Comparison of ENCODE assay signal across 17 cellular contexts in the genomic region with DNA sequence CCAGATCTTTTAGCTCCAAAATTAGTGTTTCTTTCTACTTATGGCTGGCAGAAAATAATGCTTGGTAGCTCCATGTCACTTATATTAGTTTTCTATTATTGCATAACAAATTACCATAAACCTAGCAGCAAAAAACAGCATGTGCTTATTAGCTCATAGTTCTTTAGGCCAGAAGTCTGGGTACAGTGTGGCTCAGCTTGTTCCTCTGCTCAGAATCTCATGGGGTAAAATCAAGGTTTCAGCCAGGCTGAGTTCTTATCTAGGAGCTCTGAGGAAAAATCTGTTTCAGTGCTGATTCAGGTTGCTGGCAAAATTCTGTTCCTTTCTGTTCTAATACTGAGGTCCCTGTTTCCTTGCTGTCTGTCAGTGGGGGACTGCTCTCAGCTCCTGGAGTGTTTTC.
"Had no signal": no experiment of that assay in that cellular context is flagged by ENCODE, and none has a peak within 500 bp of the region (broad histone marks: within the 10 kb centered on the region; RNA-seq: fewer than 3 reads in every experiment).

No MANE protein-coding gene starts in this region.

- H3K27ac ChIP-seq: adrenal gland, body of pancreas, lower lobe of right lung, prostate gland, right lobe of liver, VCaP had no signal

- H3K4me1 Mint-ChIP-seq: central memory CD8-positive, alpha-beta T cell; stimulated activated naive CD8-positive, alpha-beta T cell treated with anti-CD3 and anti-CD28 coated beads, Interleukin-15, amount 100 ng/mL, for 72 hours had no signal

- H3K27ac Mint-ChIP-seq: activated naive CD4-positive, alpha-beta T cell treated with anti-CD3 and anti-CD28 coated beads, Interleukin-2, amount 10 ng/mL, durations not matched to agents 7 days and 5 days; mesothelial cell of epicardium; stimulated activated naive CD8-positive, alpha-beta T cell treated with anti-CD3 and anti-CD28 coated beads, Interleukin-15, amount 100 ng/mL, for 72 hours had no signal

- H3K36me3 Mint-ChIP-seq: activated naive CD4-positive, alpha-beta T cell treated with anti-CD3 and anti-CD28 coated beads, Interleukin-2, amount 10 ng/mL, durations not matched to agents 7 days and 5 days; mesothelial cell of epicardium had no signal

- DNase-seq: activated CD4-positive, alpha-beta T cell treated with anti-CD3 and anti-CD28 coated beads for 1 hour; activated CD4-positive, alpha-beta T cell treated with anti-CD3 and anti-CD28 coated beads, Interleukin-2, amount 50 U/mL, for 4 hours; activated naive CD4-positive, alpha-beta T cell treated with anti-CD3 and anti-CD28 coated beads, Interleukin-2, amount 10 ng/mL, durations not matched to agents 7 days and 5 days; activated T-cell treated with anti-CD3 and anti-CD28 coated beads, Interleukin-2, amount 50 U/mL, for 1 hour; adrenal gland; body of pancreas; effector CD8-positive, alpha-beta T cell; hypothalamus; kidney glomerular epithelial cell; lower lobe of right lung; right lobe of liver; stimulated activated CD4-positive, alpha-beta T cell treated with anti-CD3 and anti-CD28 coated beads, Interleukin-1b, Interleukin-23, amount 100 ng/mL, for 48 hours; stimulated activated naive CD8-positive, alpha-beta T cell treated with anti-CD3 and anti-CD28 coated beads, Interleukin-15, amount 100 ng/mL, for 72 hours had no signal

- H3K4me3 Mint-ChIP-seq: activated naive CD4-positive, alpha-beta T cell treated with anti-CD3 and anti-CD28 coated beads, Interleukin-2, amount 10 ng/mL, durations not matched to agents 7 days and 5 days; central memory CD8-positive, alpha-beta T cell; mesothelial cell of epicardium; stimulated activated naive CD8-positive, alpha-beta T cell treated with anti-CD3 and anti-CD28 coated beads, Interleukin-15, amount 100 ng/mL, for 72 hours had no signal

- H3K9me3 Mint-ChIP-seq: activated naive CD4-positive, alpha-beta T cell treated with anti-CD3 and anti-CD28 coated beads, Interleukin-2, amount 10 ng/mL, durations not matched to agents 7 days and 5 days; central memory CD8-positive, alpha-beta T cell; stimulated activated naive CD8-positive, alpha-beta T cell treated with anti-CD3 and anti-CD28 coated beads, Interleukin-15, amount 100 ng/mL, for 72 hours had no signal

- H3K27me3 ChIP-seq: adrenal gland, body of pancreas, right lobe of liver had no signal

- H3K36me3 ChIP-seq: adrenal gland, lower lobe of right lung, prostate gland, right lobe of liver had no signal

- H3K4me3 ChIP-seq: adrenal gland, body of pancreas, lower lobe of right lung, prostate gland, right lobe of liver had no signal

- H3K27me3 Mint-ChIP-seq: activated naive CD4-positive, alpha-beta T cell treated with anti-CD3 and anti-CD28 coated beads, Interleukin-2, amount 10 ng/mL, durations not matched to agents 7 days and 5 days; central memory CD8-positive, alpha-beta T cell; stimulated activated naive CD8-positive, alpha-beta T cell treated with anti-CD3 and anti-CD28 coated beads, Interleukin-15, amount 100 ng/mL, for 72 hours had no signal

- H3K4me1 ChIP-seq: body of pancreas, lower lobe of right lung, prostate gland, right lobe of liver had no signal

- H3K9me3 ChIP-seq: adrenal gland, body of pancreas, lower lobe of right lung, prostate gland, right lobe of liver had no signal
